In genomic region chr13:91133941-91134772, GRCh38 we compare ENCODE assay signal across 8 cellular contexts.
DNase-seq lines count a peak whose midpoint lies in the region; ATAC-seq, FAIRE-seq and TF ChIP-seq lines count a peak whose summit lies in the region.

No MANE protein-coding gene starts in this region.

- intact Hi-C loops in pancreas (cut with DNase I), result loop anchor here in 1 of 3 donors (10.0 kb wide), 1 partner anchor 111 kb away; no protein-coding TSS in a partner anchor
- intact Hi-C loops in ovary (cut with DNase I), result no loop called here

- TF ChIP-seq CTCF in gastroesophageal sphincter (IDR thresholded peaks at IDR 0.05), result peak; percentile 36 to 73 (median 56)
- TF ChIP-seq CTCF in pancreas (IDR thresholded peaks at IDR 0.05), result peak; percentile 53 to 72 (median 66)
- no peak for TF ChIP-seq CTCF in ovary (IDR thresholded peaks at IDR 0.05)

- H3K9me3 ChIP-seq in gastroesophageal sphincter (no peaks in the 10 kb centered on the region), pancreas (no peaks in the 10 kb centered on the region), ovary (no peaks in the 10 kb centered on the region)

- H3K27ac ChIP-seq in gastroesophageal sphincter, result no peak overlapping the region
- no peak overlapping the region for H3K27ac ChIP-seq in pancreas
- H3K27ac ChIP-seq in ovary, result no peak overlapping the region

- no peaks in the 10 kb centered on the region for H3K4me1 ChIP-seq in gastroesophageal sphincter
- no peaks in the 10 kb centered on the region for H3K4me1 ChIP-seq in pancreas
- no peaks in the 10 kb centered on the region for H3K4me1 ChIP-seq in ovary (ENCODE audit: insufficient read depth)

- no peak overlapping the region for H3K27ac Mint-ChIP-seq in activated CD4-positive, alpha-beta memory T cell treated with anti-CD3 and anti-CD28 coated beads, Interleukin-2, amount 10 ng/mL, durations not matched to agents 7 days and 5 days

- POLR2A ChIA-PET in activated CD4-positive, alpha-beta memory T cell treated with anti-CD3 and anti-CD28 coated beads, Interleukin-2, amount 10 ng/mL, durations not matched to agents 7 days and 5 days (lab: Charles Lee), result no interaction called here

- H3K36me3 ChIP-seq in gastroesophageal sphincter (no peaks in the 10 kb centered on the region), pancreas (no peaks in the 10 kb centered on the region), ovary (no peaks in the 10 kb centered on the region)

- ATAC-seq in GM19043 (IDR thresholded peaks at IDR 0.05; ENCODE audit: low read depth, unreplicated experiment) (peak; percentile 71), HG03135 (IDR thresholded peaks at IDR 0.05; ENCODE audit: unreplicated experiment) (peak; percentile 77), gastroesophageal sphincter (no peak), pancreas (peak; percentile 67 to 97 (median 92))

- CTCF ChIA-PET in activated CD4-positive, alpha-beta memory T cell treated with anti-CD3 and anti-CD28 coated beads, Interleukin-2, amount 10 ng/mL, durations not matched to agents 7 days and 5 days (lab: Charles Lee), result interaction anchor here (0.7 to 2.9 kb wide), 4 partner anchors 12 to 273 kb away, joined by 4 to 9 read pairs (median 5); no protein-coding TSS in a partner anchor

- H3K4me3 ChIP-seq in gastroesophageal sphincter (no peak overlapping the region), pancreas (no peak overlapping the region), ovary (no peak overlapping the region)

- FAIRE-seq in pancreas (lab: Jason Lieb, UNC), result peak; percentile 63

- no peaks in the 10 kb centered on the region for H3K27me3 ChIP-seq in gastroesophageal sphincter
- H3K27me3 ChIP-seq in pancreas, result no peaks in the 10 kb centered on the region
- H3K27me3 ChIP-seq in ovary, result no peaks in the 10 kb centered on the region

- H3K27me3 Mint-ChIP-seq in activated CD4-positive, alpha-beta memory T cell treated with anti-CD3 and anti-CD28 coated beads, Interleukin-2, amount 10 ng/mL, durations not matched to agents 7 days and 5 days, result no peaks in the 10 kb centered on the region

- TF ChIP-seq EP300 in gastroesophageal sphincter (IDR thresholded peaks at IDR 0.05), result no peak
- TF ChIP-seq EP300 in ovary (IDR thresholded peaks at IDR 0.05), result no peak

- no peaks in the 10 kb centered on the region for H3K4me1 Mint-ChIP-seq in activated CD4-positive, alpha-beta memory T cell treated with anti-CD3 and anti-CD28 coated beads, Interleukin-2, amount 10 ng/mL, durations not matched to agents 7 days and 5 days

- H3K9me3 Mint-ChIP-seq in activated CD4-positive, alpha-beta memory T cell treated with anti-CD3 and anti-CD28 coated beads, Interleukin-2, amount 10 ng/mL, durations not matched to agents 7 days and 5 days, result no peaks in the 10 kb centered on the region

- DNase-seq in DMS114 treated with DMSO at 0.1 percent for 48 hours (lab: John Stamatoyannopoulos, UW; ENCODE audit: unreplicated experiment) (peak; percentile 28), NCI-H2196 treated with DMSO at 0.1 percent for 48 hours (lab: John Stamatoyannopoulos, UW; ENCODE audit: unreplicated experiment) (peak; percentile 1), pancreas (peak in 3 of 6 donors; percentile 19 to 59 (median 22)), ovary (no peak)
- peak; percentile 27 for DNase-seq in activated CD4-positive, alpha-beta memory T cell treated with anti-CD3 and anti-CD28 coated beads, Interleukin-2, amount 10 ng/mL, durations not matched to agents 7 days and 5 days

- TF ChIP-seq POLR2A in gastroesophageal sphincter (IDR thresholded peaks at IDR 0.05), result no peak
- TF ChIP-seq POLR2A in ovary (IDR thresholded peaks at IDR 0.05), result no peak

- no peak overlapping the region for H3K4me3 Mint-ChIP-seq in activated CD4-positive, alpha-beta memory T cell treated with anti-CD3 and anti-CD28 coated beads, Interleukin-2, amount 10 ng/mL, durations not matched to agents 7 days and 5 days

- no peaks in the 10 kb centered on the region for H3K36me3 Mint-ChIP-seq in activated CD4-positive, alpha-beta memory T cell treated with anti-CD3 and anti-CD28 coated beads, Interleukin-2, amount 10 ng/mL, durations not matched to agents 7 days and 5 days (ENCODE audit: low read depth)

- 24 to 32% methylated on average over 6 to 10 of the region's 10 CpGs for WGBS in gastroesophageal sphincter (ENCODE audit: low coverage in 1 of 2), 2 donors
- 25 to 29% methylated on average over 10 of the region's 10 CpGs for WGBS in pancreas, 2 donors
- WGBS in ovary, 3 donors, result 27 to 30% (median 30%) methylated on average over 10 of the region's 10 CpGs

Comparison
In these comparisons a context has a peak if more than half of its experiments do, and no peak if none do; other contexts are left out.
1. DNase-seq: peak in DMS114 treated with DMSO at 0.1 percent for 48 hours (single experiment), NCI-H2196 treated with DMSO at 0.1 percent for 48 hours (single experiment) and activated CD4-positive, alpha-beta memory T cell treated with anti-CD3 and anti-CD28 coated beads, Interleukin-2, amount 10 ng/mL, durations not matched to agents 7 days and 5 days (single experiment); none in ovary (0 of 5).
2. CTCF ChIP-seq: peak in gastroesophageal sphincter (4 of 4) and pancreas (4 of 4); none in ovary (0 of 3).